Comparison of ENCODE assay signal across 24 cellular contexts in the genomic region with DNA sequence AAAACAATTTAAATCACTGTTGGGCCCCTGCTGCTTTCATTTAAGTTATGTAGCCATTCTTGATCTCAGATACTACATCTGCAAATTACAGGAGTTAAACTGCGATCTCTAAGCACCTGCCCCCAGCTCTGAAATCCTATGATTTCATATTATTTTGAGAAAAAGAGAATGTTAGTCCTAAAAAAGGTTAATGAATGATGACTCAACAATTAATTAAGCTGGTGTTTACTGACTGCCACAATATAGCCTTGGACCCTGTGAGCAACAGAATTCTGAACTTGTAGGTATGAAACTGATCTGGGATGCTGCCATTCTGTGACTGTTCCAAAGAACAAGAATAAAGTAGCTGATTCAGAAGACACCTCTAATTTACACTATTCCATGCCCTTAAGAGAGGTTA.
DNase-seq lines count a peak whose midpoint lies in the region; ATAC-seq, FAIRE-seq and TF ChIP-seq lines count a peak whose summit lies in the region.
"Had no signal": no experiment of that assay in that cellular context is flagged by ENCODE, and none has a peak within 500 bp of the region (broad histone marks: within the 10 kb centered on the region; RNA-seq: fewer than 3 reads in every experiment).

No MANE protein-coding gene starts in this region.

- no peak overlapping the region for H3K56ac ChIP-seq in IMR-90 (ENCODE audit: extremely low read depth, insufficient read depth, low read length)

- H2BK120ac ChIP-seq in IMR-90 (ENCODE audit: low read depth, low read length) = no peak overlapping the region

- H2BK5ac ChIP-seq in IMR-90 (ENCODE audit: low read depth, low read length, poor library complexity, severe bottlenecking) = no peak overlapping the region

- DNase-seq in HepG2 (ENCODE audit: low spot score) (no peak), right lobe of liver (no peak), IMR-90 (no peak), tibial artery (no peak), endodermal cell (no peak)
- DNase-seq: ACHN; BE2C; C1 segment of cervical spinal cord; CD4-positive, alpha-beta memory T cell; CD4-positive, CD25-positive, alpha-beta regulatory T cell; CD8-positive, alpha-beta memory T cell; COR-L47; DMS 273 treated with DMSO at 0.1 percent for 48 hours; DMS153; DMS53; DMS79; DND-41; GF-D8 had no signal

- H2AFZ ChIP-seq in HepG2 (ENCODE audit: low read length) (no peak overlapping the region), IMR-90 (replicated peaks; ENCODE audit: low read length, poor library complexity) (no peak overlapping the region)

- H3K36me3 ChIP-seq in HepG2 (replicated peaks in 1 of 2; ENCODE audit: control insufficient read depth in 1 of 2, insufficient read depth in 2 of 2, low read length in 2 of 2) = no peaks in the 10 kb centered on the region
- H3K36me3 ChIP-seq in right lobe of liver = no peaks in the 10 kb centered on the region
- no peaks in the 10 kb centered on the region for H3K36me3 ChIP-seq in IMR-90 (ENCODE audit: control insufficient read depth, insufficient read depth, low read length)
- H3K36me3 ChIP-seq in tibial artery = no peaks in the 10 kb centered on the region
- no peaks in the 10 kb centered on the region for H3K36me3 ChIP-seq in endodermal cell (ENCODE audit: control insufficient read depth, insufficient read depth, low read length)
- H3K36me3 ChIP-seq: BE2C, BLaER1 had no signal

- POLR2A ChIA-PET in HepG2 (lab: Yijun Ruan, JAX) = no interaction called here
- POLR2A ChIA-PET in IMR-90 (lab: Charles Lee; ENCODE audit: unreplicated experiment) = no interaction called here

- intact Hi-C loops in HepG2 (cut with micrococcal nuclease; ENCODE audit: unreplicated experiment) = no loop called here
- intact Hi-C loops in right lobe of liver (cut with DNase I) = no loop called here
- intact Hi-C loops in IMR-90 (cut with micrococcal nuclease) = no loop called here
- intact Hi-C loops in tibial artery (cut with DNase I; ENCODE audit: low total_unique reads) = no loop called here

- no peak for ATAC-seq in HepG2
- no peak for ATAC-seq in right lobe of liver
- ATAC-seq in IMR-90 (ENCODE audit: low read depth) = no peak

- H3K4me2 ChIP-seq in HepG2 (ENCODE audit: low read depth, low read length) (no peak overlapping the region), IMR-90 (ENCODE audit: low read depth, low read length) (no peak overlapping the region)
- H3K4me2 ChIP-seq: BLaER1 had no signal

- 21% methylated on average over 1 of the region's 1 CpG for WGBS in HepG2 (ENCODE audit: low lambda C conversion rate)
- WGBS in right lobe of liver (ENCODE audit: insufficient coverage, low coverage, low lambda C conversion rate, missing lambda C conversion rate) = 96% methylated on average over 1 of the region's 1 CpG
- WGBS in IMR-90 (ENCODE audit: extremely low coverage in 2 of 2, insufficient read length in 1 of 2), 2 experiments = no CpG with 5 or more reads among the region's 1 CpG
- 92% methylated on average over 1 of the region's 1 CpG; no CpG with 5 or more reads in 1 of the 2 experiments for WGBS in endodermal cell (ENCODE audit: insufficient coverage in 1 of 2, insufficient read length in 1 of 2), 2 experiments

- no peak overlapping the region for H3K18ac ChIP-seq in IMR-90 (ENCODE audit: low read depth, low read length)

- no peak overlapping the region for H2BK15ac ChIP-seq in IMR-90 (ENCODE audit: low read depth, low read length)

- no peak overlapping the region for H4K5ac ChIP-seq in IMR-90 (ENCODE audit: low read depth, low read length)

- H2BK20ac ChIP-seq in IMR-90 (ENCODE audit: low read depth, low read length) = no peak overlapping the region

- no peak overlapping the region for H3K4ac ChIP-seq in IMR-90 (ENCODE audit: low read depth, low read length)

- H3K4me1 ChIP-seq in HepG2 (ENCODE audit: insufficient read depth, low read length) = no peaks in the 10 kb centered on the region
- peaks cover 0 to 33% (median 2%) of the 10 kb centered on the region in 4 donors for H3K4me1 ChIP-seq in right lobe of liver
- H3K4me1 ChIP-seq in IMR-90 (ENCODE audit: control insufficient read depth, insufficient read depth, low read length) = no peaks in the 10 kb centered on the region
- H3K4me1 ChIP-seq in tibial artery = no peaks in the 10 kb centered on the region
- no peaks in the 10 kb centered on the region for H3K4me1 ChIP-seq in endodermal cell (ENCODE audit: control insufficient read depth, insufficient read depth, low read length)
- H3K4me1 ChIP-seq: BE2C had no signal

- H3K79me2 ChIP-seq in HepG2 (ENCODE audit: insufficient read depth, low read length) = no peaks in the 10 kb centered on the region

- H3K9ac ChIP-seq in HepG2 (ENCODE audit: insufficient read depth, low read depth, low read length) = no peak overlapping the region
- H3K9ac ChIP-seq in IMR-90 (ENCODE audit: low read depth, low read length) = no peak overlapping the region
- no peak overlapping the region for H3K9ac ChIP-seq in endodermal cell (ENCODE audit: extremely low read depth, low read length, poor library complexity, severe bottlenecking)
- H3K9ac ChIP-seq: BLaER1 had no signal

- H4K91ac ChIP-seq in IMR-90 (ENCODE audit: insufficient read depth, low read depth, low read length) = no peak overlapping the region

- H3K4me3 Mint-ChIP-seq in endodermal cell = no peak overlapping the region
- H3K4me3 Mint-ChIP-seq: CD14-positive monocyte; CD4-positive, alpha-beta memory T cell; CD4-positive, CD25-positive, alpha-beta regulatory T cell; CD8-positive, alpha-beta memory T cell had no signal

- TF ChIP-seq EP300 in HepG2 (IDR thresholded peaks at IDR 0.05; ENCODE audit: low read depth in 2 of 2, low read length in 2 of 2) (no peak), HepG2 (CRISPR knock-in tag; IDR thresholded peaks at IDR 0.05; ENCODE audit: borderline replicate concordance) (no peak)

- H3K9me3 Mint-ChIP-seq in endodermal cell = no peaks in the 10 kb centered on the region

- no peak overlapping the region for H2AK9ac ChIP-seq in IMR-90 (replicated peaks; ENCODE audit: low read depth, low read length, poor library complexity)

- H3K27ac ChIP-seq in HepG2 (ENCODE audit: extremely low read length, insufficient read depth, low read length) = no peak overlapping the region
- H3K27ac ChIP-seq in right lobe of liver = no peak overlapping the region
- H3K27ac ChIP-seq in IMR-90 (ENCODE audit: insufficient read depth, low read length) = no peak overlapping the region
- H3K27ac ChIP-seq in tibial artery = no peak overlapping the region
- H3K27ac ChIP-seq in endodermal cell (ENCODE audit: low read depth, low read length) = no peak overlapping the region
- H3K27ac ChIP-seq: 22Rv1, BLaER1 had no signal

- H3K27me3 Mint-ChIP-seq in endodermal cell (ENCODE audit: insufficient read depth) = peaks cover 10% of the 10 kb centered on the region
- H3K27me3 Mint-ChIP-seq: CD4-positive, CD25-positive, alpha-beta regulatory T cell; CD8-positive, alpha-beta memory T cell had no signal

- H3K27ac Mint-ChIP-seq in endodermal cell = no peak overlapping the region
- H3K27ac Mint-ChIP-seq: CD14-positive monocyte; CD4-positive, alpha-beta memory T cell; CD4-positive, CD25-positive, alpha-beta regulatory T cell; CD8-positive, alpha-beta memory T cell had no signal

- no TSS peak for BruUV-seq in HepG2 (replicated peaks; lab: Mats Ljungman, UMichigan)
- BruUV-seq in IMR-90 (replicated peaks; lab: Mats Ljungman, UMichigan) = no TSS peak

- TF ChIP-seq RAD21 in HepG2 (CRISPR knock-in tag; IDR thresholded peaks at IDR 0.05) = no peak
- TF ChIP-seq RAD21 in IMR-90 (IDR thresholded peaks at IDR 0.05; ENCODE audit: low read length) = no peak

- H3K23ac ChIP-seq in IMR-90 (ENCODE audit: low read depth, low read length) = no peak overlapping the region

- CTCF ChIA-PET in HepG2 (lab: Yijun Ruan, JAX; ENCODE audit: low intra/inter-chr PET ratio, low total read pairs) (no interaction called here), IMR-90 (lab: Yijun Ruan, JAX) (interaction anchor here (0.6 kb wide), 1 partner anchor 51 kb away, joined by 3 read pairs; no protein-coding TSS in a partner anchor)

- H3K27me3 ChIP-seq in HepG2 (ENCODE audit: control insufficient read depth in 1 of 2, insufficient read depth in 2 of 2, low read length in 2 of 2) (no peaks in the 10 kb centered on the region), right lobe of liver (no peaks in the 10 kb centered on the region), IMR-90 (ENCODE audit: control insufficient read depth, insufficient read depth, low read length) (no peaks in the 10 kb centered on the region; the same call in 1 of the 2 replicates), tibial artery (no peaks in the 10 kb centered on the region), endodermal cell (ENCODE audit: control insufficient read depth, insufficient read depth, low read length, poor library complexity, severe bottlenecking) (no peaks in the 10 kb centered on the region)
- H3K27me3 ChIP-seq: BE2C, BLaER1 had no signal

- H3K36me3 Mint-ChIP-seq in endodermal cell (ENCODE audit: low read depth) = no peaks in the 10 kb centered on the region
- H3K36me3 Mint-ChIP-seq: CD14-positive monocyte; CD4-positive, alpha-beta memory T cell; CD4-positive, CD25-positive, alpha-beta regulatory T cell; CD8-positive, alpha-beta memory T cell had no signal

- in situ Hi-C loops in HepG2 (cut with HindIII; ENCODE audit: extremely low pct_ligation_motif_present, low pct_unique_long_range_greater_than_20kb) = no loop called here
- in situ Hi-C loops in IMR-90 (cut with MboI; ENCODE audit: low sequenced_read_pairs) = no loop called here

- no peak overlapping the region for H4K8ac ChIP-seq in IMR-90 (ENCODE audit: low read depth in 2 of 2, low read length in 2 of 2)

- no peak for TF ChIP-seq POLR2A in HepG2 (IDR thresholded peaks at IDR 0.05; ENCODE audit: insufficient read depth in 1 of 2, low read depth in 2 of 2, low read length in 2 of 2)
- no peak for TF ChIP-seq POLR2A in right lobe of liver (IDR thresholded peaks at IDR 0.05)
- TF ChIP-seq POLR2A in IMR-90 (IDR thresholded peaks at IDR 0.05; ENCODE audit: low read depth, low read length) = no peak

- no peaks in the 10 kb centered on the region for H3K4me1 Mint-ChIP-seq in endodermal cell
- H3K4me1 Mint-ChIP-seq: CD14-positive monocyte; CD4-positive, alpha-beta memory T cell; CD4-positive, CD25-positive, alpha-beta regulatory T cell; CD8-positive, alpha-beta memory T cell had no signal

- H3K4me3 ChIP-seq in HepG2 (replicated peaks in 1 of 3; ENCODE audit: insufficient read depth in 1 of 3, low read depth in 2 of 3, low read length in 3 of 3) (no peak overlapping the region), right lobe of liver (no peak overlapping the region), IMR-90 (ENCODE audit: insufficient read depth, low read depth, low read length) (no peak overlapping the region), tibial artery (no peak overlapping the region), endodermal cell (ENCODE audit: low read length) (no peak overlapping the region)
- H3K4me3 ChIP-seq: BLaER1 had no signal

- H3K79me1 ChIP-seq in IMR-90 (ENCODE audit: low read depth in 1 of 2, low read length in 2 of 2) = no peaks in the 10 kb centered on the region

- H3K9me1 ChIP-seq in IMR-90 (ENCODE audit: insufficient read depth, low read length) = no peaks in the 10 kb centered on the region; the same call in 1 of the 2 replicates

- TF ChIP-seq CTCF in HepG2 (CRISPR knock-in tag; IDR thresholded peaks at IDR 0.05) = no peak
- TF ChIP-seq CTCF in right lobe of liver (IDR thresholded peaks at IDR 0.05) = no peak
- no peak for TF ChIP-seq CTCF in IMR-90 (conservative IDR thresholded peaks at IDR 0.05; ENCODE audit: low read depth, low read length)
- TF ChIP-seq CTCF in tibial artery (IDR thresholded peaks at IDR 0.05) = no peak
- TF ChIP-seq CTCF in endodermal cell (conservative IDR thresholded peaks at IDR 0.05) = no peak

- no peak overlapping the region for H3K14ac ChIP-seq in IMR-90 (replicated peaks; ENCODE audit: low read depth, low read length)

- FAIRE-seq in HepG2 (lab: Jason Lieb, UNC) = no peak
- FAIRE-seq: G401.6, GM12891, GM19239 had no signal

- no peaks in the 10 kb centered on the region for H3K9me3 ChIP-seq in HepG2 (ENCODE audit: low read length)
- no peaks in the 10 kb centered on the region for H3K9me3 ChIP-seq in right lobe of liver
- H3K9me3 ChIP-seq in IMR-90 (ENCODE audit: control insufficient read depth, insufficient read depth, low read length) = no peaks in the 10 kb centered on the region
- no peaks in the 10 kb centered on the region for H3K9me3 ChIP-seq in tibial artery
- H3K9me3 ChIP-seq in endodermal cell (ENCODE audit: control insufficient read depth, low read length) = no peaks in the 10 kb centered on the region
- H3K9me3 ChIP-seq: BE2C, BLaER1 had no signal

- H4K20me1 ChIP-seq in HepG2 (ENCODE audit: insufficient read depth, low read length) (no peaks in the 10 kb centered on the region), IMR-90 (ENCODE audit: insufficient read depth, low read length) (no peaks in the 10 kb centered on the region)
- H4K20me1 ChIP-seq: BLaER1 had no signal

- H2AK5ac ChIP-seq in IMR-90 (ENCODE audit: low read depth, low read length) = no peak overlapping the region

- dilution Hi-C loops in IMR-90 (cut with HindIII; ENCODE audit: low sequenced_read_pairs, unreplicated experiment) = no loop called here
